Comparison of ENCODE assay signal across 18 cellular contexts in genomic region chr16:84502581-84502980, GRCh38. TPM values are rescaled to one million over a fixed set of nuclear protein-coding genes. Genes with fewer than 3 reads are reported as not detected.
DNase-seq lines count a peak whose midpoint lies in the region; ATAC-seq and TF ChIP-seq lines count a peak whose summit lies in the region.
"Had no signal": no experiment of that assay in that cellular context is flagged by ENCODE, and none has a peak within 500 bp of the region (broad histone marks: within the 10 kb centered on the region; RNA-seq: fewer than 3 reads in every experiment).

No MANE protein-coding gene starts in this region.

- H3K4me1 Mint-ChIP-seq in CD4-positive, CD25-positive, alpha-beta regulatory T cell = peaks cover 9 to 51% (median 28%) of the 10 kb centered on the region in 4 donors
- peaks cover 11% of the 10 kb centered on the region for H3K4me1 Mint-ChIP-seq in nephron

- ATAC-seq in CD4-positive, CD25-positive, alpha-beta regulatory T cell (ENCODE audit: low read depth in 2 of 2) = no peak
- ATAC-seq in HG02981 (IDR thresholded peaks at IDR 0.05; ENCODE audit: unreplicated experiment) = no peak
- ATAC-seq in GM21526 (IDR thresholded peaks at IDR 0.05; ENCODE audit: low FRiP score, unreplicated experiment) = no peak
- ATAC-seq: activated CD8-positive, alpha-beta T cell treated with anti-CD3 and anti-CD28 coated beads, Interleukin-2, amount 10 ng/mL, durations not matched to agents 7 days and 5 days; natural killer cell treated with Interleukin-12 subunit alpha and Interleukin-12 subunit beta and Interleukin-15 and Interleukin-18, amount 100 ng/mL, for 72 hours; stimulated activated memory B cell treated with anti-CD40 and anti-IgM and Interleukin-4, amounts not matched to agents 10 μg/mL and 1 μg/mL and 100 μg/mL, for 72 hours had no signal

- H3K27ac ChIP-seq in CD4-positive, CD25-positive, alpha-beta regulatory T cell (ENCODE audit: insufficient read depth, low read length, poor library complexity, severe bottlenecking) = no peak overlapping the region
- H3K27ac ChIP-seq: left ventricle myocardium inferior, upper lobe of left lung had no signal

- H3K4me3 ChIP-seq in CD4-positive, CD25-positive, alpha-beta regulatory T cell (ENCODE audit: low read depth, low read length) = no peak overlapping the region
- no peak overlapping the region for H3K4me3 ChIP-seq in epithelial cell of esophagus (ENCODE audit: low read length)
- H3K4me3 ChIP-seq: left ventricle myocardium inferior, upper lobe of left lung had no signal

- H3K4me1 ChIP-seq in CD4-positive, CD25-positive, alpha-beta regulatory T cell (ENCODE audit: control insufficient read depth, insufficient read depth, low read length, poor library complexity, severe bottlenecking) = peaks cover 35% of the 10 kb centered on the region

- no peaks in the 10 kb centered on the region for H3K27me3 ChIP-seq in CD4-positive, CD25-positive, alpha-beta regulatory T cell (ENCODE audit: control insufficient read depth, insufficient read depth, low read length)
- H3K27me3 ChIP-seq: upper lobe of left lung had no signal

- H3K27me3 Mint-ChIP-seq in CD4-positive, CD25-positive, alpha-beta regulatory T cell = no peaks in the 10 kb centered on the region
- H3K27me3 Mint-ChIP-seq in nephron (ENCODE audit: low read depth) = no peaks in the 10 kb centered on the region
- H3K27me3 Mint-ChIP-seq: dendritic cell treated with granulocyte-macrophage colony-stimulating factor and Interleukin-4, amounts not matched to agents 40 ng/mL and 50 ng/mL, for 4 days; natural killer cell treated with Interleukin-12 subunit alpha and Interleukin-12 subunit beta and Interleukin-15 and Interleukin-18, amount 100 ng/mL, for 72 hours; stimulated activated memory B cell treated with anti-CD40 and anti-IgM and Interleukin-4, amounts not matched to agents 10 μg/mL and 1 μg/mL and 100 μg/mL, for 72 hours had no signal

- H3K36me3 Mint-ChIP-seq in CD4-positive, CD25-positive, alpha-beta regulatory T cell = peaks cover 4% of the 10 kb centered on the region
- H3K36me3 Mint-ChIP-seq in nephron (ENCODE audit: low read depth) = peaks cover 19% of the 10 kb centered on the region
- H3K36me3 Mint-ChIP-seq: natural killer cell treated with Interleukin-12 subunit alpha and Interleukin-12 subunit beta and Interleukin-15 and Interleukin-18, amount 100 ng/mL, for 72 hours had no signal

- no peaks in the 10 kb centered on the region for H3K9me3 Mint-ChIP-seq in CD4-positive, CD25-positive, alpha-beta regulatory T cell
- no peaks in the 10 kb centered on the region for H3K9me3 Mint-ChIP-seq in nephron
- H3K9me3 Mint-ChIP-seq: activated T-helper 2 cell treated with anti-CD3 and anti-CD28 coated beads, Interferon-gamma antibody, Interleukin-2, Interleukin-4, amounts not matched to agents 10 μg/mL and 5 μg/mL and 100 μg/mL, durations not matched to agents 14 hours and 24 hours and 36 hours; dendritic cell treated with granulocyte-macrophage colony-stimulating factor and Interleukin-4, amounts not matched to agents 40 ng/mL and 50 ng/mL, for 4 days; natural killer cell treated with Interleukin-12 subunit alpha and Interleukin-12 subunit beta and Interleukin-15 and Interleukin-18, amount 100 ng/mL, for 72 hours; stimulated activated memory B cell treated with anti-CD40 and anti-IgM and Interleukin-4, amounts not matched to agents 10 μg/mL and 1 μg/mL and 100 μg/mL, for 72 hours had no signal

- H3K9me3 ChIP-seq in CD4-positive, CD25-positive, alpha-beta regulatory T cell (ENCODE audit: control insufficient read depth in 2 of 2, low read length in 2 of 2) = no peaks in the 10 kb centered on the region
- H3K9me3 ChIP-seq: left ventricle myocardium inferior, upper lobe of left lung had no signal

- no peak for TF ChIP-seq CTCF in epithelial cell of esophagus (IDR thresholded peaks at IDR 0.05; ENCODE audit: insufficient read depth, low read depth, low read length, missing control alignments)
- TF ChIP-seq CTCF in nephron (IDR thresholded peaks at IDR 0.05; ENCODE audit: unreplicated experiment in 3 of 3) = no peak

- peaks cover 5% of the 10 kb centered on the region for H3K36me3 ChIP-seq in CD4-positive, CD25-positive, alpha-beta regulatory T cell (ENCODE audit: control insufficient read depth, insufficient read depth, low read length)

- no peak for DNase-seq in CD4-positive, CD25-positive, alpha-beta regulatory T cell
- DNase-seq in LoVo (ENCODE audit: low spot score) = peak; percentile 25
- peak; percentile 40 for DNase-seq in epithelial cell of esophagus (ENCODE audit: low read depth)
- DNase-seq in epidermal melanocyte (ENCODE audit: insufficient read length, low spot score) = no peak
- DNase-seq in H4 (ENCODE audit: low spot score) = no peak
- DNase-seq: activated CD8-positive, alpha-beta T cell treated with anti-CD3 and anti-CD28 coated beads, Interleukin-2, amount 10 ng/mL, durations not matched to agents 7 days and 5 days; anterior cingulate cortex; left ventricle myocardium inferior; NCI-H1417; NCI-H226 had no signal

- peak overlapping the region; percentile 57 to 88 (median 66) for H3K4me3 Mint-ChIP-seq in CD4-positive, CD25-positive, alpha-beta regulatory T cell
- peak overlapping the region; percentile 59 to 91 (median 91) for H3K4me3 Mint-ChIP-seq in nephron
- H3K4me3 Mint-ChIP-seq: activated CD8-positive, alpha-beta T cell treated with anti-CD3 and anti-CD28 coated beads, Interleukin-2, amount 10 ng/mL, durations not matched to agents 7 days and 5 days; dendritic cell treated with granulocyte-macrophage colony-stimulating factor and Interleukin-4, amounts not matched to agents 40 ng/mL and 50 ng/mL, for 4 days; stimulated activated memory B cell treated with anti-CD40 and anti-IgM and Interleukin-4, amounts not matched to agents 10 μg/mL and 1 μg/mL and 100 μg/mL, for 72 hours had no signal

- no peak overlapping the region for H3K27ac Mint-ChIP-seq in CD4-positive, CD25-positive, alpha-beta regulatory T cell
- no peak overlapping the region for H3K27ac Mint-ChIP-seq in nephron
- H3K27ac Mint-ChIP-seq: activated CD8-positive, alpha-beta T cell treated with anti-CD3 and anti-CD28 coated beads, Interleukin-2, amount 10 ng/mL, durations not matched to agents 7 days and 5 days; activated T-helper 2 cell treated with anti-CD3 and anti-CD28 coated beads, Interferon-gamma antibody, Interleukin-2, Interleukin-4, amounts not matched to agents 10 μg/mL and 5 μg/mL and 100 μg/mL, durations not matched to agents 14 hours and 24 hours and 36 hours; dendritic cell treated with granulocyte-macrophage colony-stimulating factor and Interleukin-4, amounts not matched to agents 40 ng/mL and 50 ng/mL, for 4 days; natural killer cell treated with Interleukin-12 subunit alpha and Interleukin-12 subunit beta and Interleukin-15 and Interleukin-18, amount 100 ng/mL, for 72 hours; stimulated activated memory B cell treated with anti-CD40 and anti-IgM and Interleukin-4, amounts not matched to agents 10 μg/mL and 1 μg/mL and 100 μg/mL, for 72 hours had no signal

RNA-seq across cellular contexts. Expression of gene MEAK7, which starts 1.9 kb away (rescaled TPM):
- 11.9 TPM for total RNA-seq in CD4-positive, CD25-positive, alpha-beta regulatory T cell
- 1 to 10 TPM; 5.8 to 9.1 (median 7.5) TPM for polyA plus RNA-seq in CD4-positive, CD25-positive, alpha-beta regulatory T cell
- total RNA-seq in H4 (2014; rRNA removed; shearing (Covaris generic)) = 5.3 and 5.5 TPM in 2 replicates

Comparison
In these comparisons a context has a peak if more than half of its experiments do, and no peak if none do; other contexts are left out.
1. DNase-seq: peak in LoVo (single experiment) and epithelial cell of esophagus (single experiment); none in CD4-positive, CD25-positive, alpha-beta regulatory T cell (0 of 3), epidermal melanocyte (single experiment) and H4 (single experiment).